20 cellular contexts compared by ENCODE assay signal in genomic region chr19:15421136-15421535, GRCh38. TPM values are rescaled to one million over a fixed set of nuclear protein-coding genes. Genes with fewer than 3 reads are reported as not detected.
"Had no signal": no experiment of that assay in that cellular context is flagged by ENCODE, and none has a peak within 500 bp of the region (broad histone marks: within the 10 kb centered on the region; RNA-seq: fewer than 3 reads in every experiment).

No MANE protein-coding gene starts in this region.

- H3K4me3 Mint-ChIP-seq: activated naive CD4-positive, alpha-beta T cell treated with anti-CD3 and anti-CD28 coated beads for 36 hours; activated naive CD8-positive, alpha-beta T cell treated with anti-CD3 and anti-CD28 coated beads, Interleukin-2, amount 50 U/mL, for 24 hours; activated T-helper 17 cell treated with anti-CD3 and anti-CD28 coated beads, Interleukin-2, amount 50 U/mL, for 72 hours; neural progenitor cell; T-helper 2 cell treated with Interferon-gamma antibody and Interleukin-4, amounts not matched to agents 5 μg/mL and 100 μg/mL, for 36 hours; type B pancreatic cell had no signal

- H3K4me3 ChIP-seq: breast epithelium, left lung, neural progenitor cell, ovary, SJSA1, suprapubic skin had no signal

- H3K27ac Mint-ChIP-seq: activated naive CD4-positive, alpha-beta T cell treated with anti-CD3 and anti-CD28 coated beads for 36 hours; activated naive CD8-positive, alpha-beta T cell treated with anti-CD3 and anti-CD28 coated beads, Interleukin-2, amount 50 U/mL, for 24 hours; activated T-helper 17 cell treated with anti-CD3 and anti-CD28 coated beads, Interleukin-2, amount 50 U/mL, for 72 hours; neural progenitor cell; T-helper 2 cell treated with Interferon-gamma antibody and Interleukin-4, amounts not matched to agents 5 μg/mL and 100 μg/mL, for 36 hours; type B pancreatic cell had no signal

- H3K9me3 Mint-ChIP-seq: activated naive CD8-positive, alpha-beta T cell treated with anti-CD3 and anti-CD28 coated beads, Interleukin-2, amount 50 U/mL, for 24 hours; activated T-helper 17 cell treated with anti-CD3 and anti-CD28 coated beads, Interleukin-2, amount 50 U/mL, for 72 hours; type B pancreatic cell had no signal

- H3K4me2 ChIP-seq: neural progenitor cell had no signal

- H3K27me3 Mint-ChIP-seq: activated naive CD8-positive, alpha-beta T cell treated with anti-CD3 and anti-CD28 coated beads, Interleukin-2, amount 50 U/mL, for 24 hours; activated T-helper 17 cell treated with anti-CD3 and anti-CD28 coated beads, Interleukin-2, amount 50 U/mL, for 72 hours; type B pancreatic cell had no signal

- H3K36me3 ChIP-seq: ovary had no signal

- ATAC-seq: activated naive CD8-positive, alpha-beta T cell treated with anti-CD3 and anti-CD28 coated beads, Interleukin-2, amount 50 U/mL, for 24 hours; activated T-helper 17 cell treated with anti-CD3 and anti-CD28 coated beads, Interleukin-2, amount 50 U/mL, for 72 hours; left lung had no signal

- DNase-seq: activated naive CD4-positive, alpha-beta T cell treated with anti-CD3 and anti-CD28 coated beads for 36 hours; activated naive CD8-positive, alpha-beta T cell treated with anti-CD3 and anti-CD28 coated beads, Interleukin-2, amount 50 U/mL, for 24 hours; aorta; left lung; small intestine; stimulated activated CD4-positive, alpha-beta T cell treated with anti-CD3 and anti-CD28 coated beads, Interleukin-4, amount 100 ng/mL, for 4 hours; stimulated activated CD8-positive, alpha-beta memory T cell treated with anti-CD3 and anti-CD28 coated beads, Interleukin-4, amount 100 ng/mL, for 48 hours; stimulated activated naive CD4-positive, alpha-beta T cell treated with Interleukin-2 at 50 U/mL for 16 hours had no signal

- H3K27ac ChIP-seq: neural progenitor cell, SJSA1, suprapubic skin had no signal

- H3K9ac ChIP-seq: neural progenitor cell had no signal

- H3K9me3 ChIP-seq: breast epithelium, ovary, SJSA1, suprapubic skin had no signal

- H2AFZ ChIP-seq: neural progenitor cell had no signal

- H3K27me3 ChIP-seq: breast epithelium, left lung, neural progenitor cell, ovary, SJSA1, suprapubic skin had no signal

RNA-seq across cellular contexts. Expression of gene RASAL3, which starts 43.2 kb away (rescaled TPM):
- total RNA-seq: SJSA1 had no signal
- polyA plus RNA-seq: keratinocyte had no signal

RNA-seq across cellular contexts. Expression of gene PGLYRP2, which starts 58.2 kb away (rescaled TPM):
- total RNA-seq: aorta, dermis microvascular lymphatic vessel endothelial cell, left lung, mesenteric fat pad, renal cortical epithelial cell, SJSA1 had no signal
- polyA plus RNA-seq: aorta, keratinocyte, ovary had no signal
